Comparison of ENCODE assay signal across 1 cellular context in genomic region chrX:31604629-31605221, GRCh38.
TF ChIP-seq lines count a peak whose summit lies in the region.

No MANE protein-coding gene starts in this region.

TF ChIP-seq in GM12878, 131 proteins besides CTCF, POLR2A, EP300 and RAD21 (continued from another document and continues in another):
- no peak for TF ChIP-seq CEBPZ (IDR thresholded peaks at IDR 0.05; ENCODE audit: low read depth, low read length)
- TF ChIP-seq RELA (IDR thresholded peaks at IDR 0.05; ENCODE audit: borderline replicate concordance, partially characterized antibody), result peak; percentile 94
- TF ChIP-seq ASH2L (IDR thresholded peaks at IDR 0.05; ENCODE audit: borderline replicate concordance, low read depth), result no peak
- TF ChIP-seq CEBPB (IDR thresholded peaks at IDR 0.05; ENCODE audit: borderline replicate concordance in 1 of 2, low read depth in 2 of 2, low read length in 2 of 2), result no peak
- TF ChIP-seq PAX8 (IDR thresholded peaks at IDR 0.05), result no peak
- TF ChIP-seq PBX3 (IDR thresholded peaks at IDR 0.05; ENCODE audit: insufficient replicate concordance, low read depth, low read length), result no peak
- TF ChIP-seq SRF (IDR thresholded peaks at IDR 0.05; ENCODE audit: low read depth in 2 of 2, low read length in 2 of 2), result no peak
- TF ChIP-seq MEF2A (IDR thresholded peaks at IDR 0.05; ENCODE audit: insufficient read depth, low read depth, low read length), result no peak
- TF ChIP-seq NR2C2 (IDR thresholded peaks at IDR 0.05; ENCODE audit: borderline replicate concordance, control insufficient read depth, insufficient read length, low read depth), result no peak
- TF ChIP-seq KDM1A (IDR thresholded peaks at IDR 0.05; ENCODE audit: borderline replicate concordance), result no peak
- TF ChIP-seq HSF1 (IDR thresholded peaks at IDR 0.05; ENCODE audit: low read depth, low read length), result no peak
- TF ChIP-seq ZBTB33 (IDR thresholded peaks at IDR 0.05), result no peak
- peak; percentile 34; the same call in 1 of the 2 replicates for TF ChIP-seq ZNF207 (IDR thresholded peaks at IDR 0.05; ENCODE audit: borderline replicate concordance)
- no peak for TF ChIP-seq YY1 (IDR thresholded peaks at IDR 0.05; ENCODE audit: low read depth, low read length)
- peak in 1 of 2 experiments; percentile 29; a peak in 2 of 4 replicates for TF ChIP-seq BHLHE40 (IDR thresholded peaks at IDR 0.05; ENCODE audit: borderline replicate concordance in 1 of 2, low read depth in 2 of 2, low read length in 1 of 2)
- no peak for TF ChIP-seq TCF3 (IDR thresholded peaks at IDR 0.05; ENCODE audit: borderline replicate concordance, insufficient read depth, low read depth, low read length)
- TF ChIP-seq CBX5 (IDR thresholded peaks at IDR 0.05; ENCODE audit: low read depth), result 0 out of 2 replicates have a peak, but pooled peaks have one; percentile 40
- TF ChIP-seq MAX (IDR thresholded peaks at IDR 0.05; ENCODE audit: low read depth, low read length), result no peak
- no peak for TF ChIP-seq KAT2A (conservative IDR thresholded peaks at IDR 0.05; ENCODE audit: control insufficient read depth, low read depth, low read length)
- no peak for TF ChIP-seq CHD4 (IDR thresholded peaks at IDR 0.05)
- TF ChIP-seq ESRRA (IDR thresholded peaks at IDR 0.05; ENCODE audit: low read length), result no peak
- no peak for TF ChIP-seq E2F8 (IDR thresholded peaks at IDR 0.05; ENCODE audit: low read depth, partially characterized antibody)
- peak; percentile 93 for TF ChIP-seq RUNX3 (IDR thresholded peaks at IDR 0.05; ENCODE audit: low read length)
- TF ChIP-seq RFX5 (IDR thresholded peaks at IDR 0.05; ENCODE audit: low read depth, low read length), result no peak
- no peak for TF ChIP-seq TCF7 (IDR thresholded peaks at IDR 0.05; ENCODE audit: borderline replicate concordance)
- no peak for TF ChIP-seq JUND (IDR thresholded peaks at IDR 0.05; ENCODE audit: low read depth, low read length)
- no peak for TF ChIP-seq HDAC2 (IDR thresholded peaks at IDR 0.05)
- TF ChIP-seq NR2C1 (IDR thresholded peaks at IDR 0.05), result no peak
- TF ChIP-seq ZNF622 (IDR thresholded peaks at IDR 0.05), result no peak
- peak; percentile 76; the same call in 1 of the 2 replicates for TF ChIP-seq IKZF1 (conservative IDR thresholded peaks at IDR 0.05)
- TF ChIP-seq FOXK2 (IDR thresholded peaks at IDR 0.05), result no peak
- TF ChIP-seq IRF3 (IDR thresholded peaks at IDR 0.05), result no peak
- no peak for TF ChIP-seq TCF12 (IDR thresholded peaks at IDR 0.05; ENCODE audit: low read depth, low read length)
- TF ChIP-seq FOS (IDR thresholded peaks at IDR 0.05; ENCODE audit: borderline replicate concordance, extremely low read depth, insufficient read length), result no peak
- no peak for TF ChIP-seq ELK1 (IDR thresholded peaks at IDR 0.05; ENCODE audit: low read depth, low read length)
- no peak for TF ChIP-seq SREBF1 (IDR thresholded peaks at IDR 0.05; ENCODE audit: low read length)
- TF ChIP-seq ZBED1 (IDR thresholded peaks at IDR 0.05; ENCODE audit: borderline replicate concordance), result no peak
- no peak for TF ChIP-seq ZSCAN29 (IDR thresholded peaks at IDR 0.05)
- TF ChIP-seq CUX1 (IDR thresholded peaks at IDR 0.05; ENCODE audit: insufficient replicate concordance, low read depth, low read length), result no peak
- no peak for TF ChIP-seq LARP7 (IDR thresholded peaks at IDR 0.05)
- TF ChIP-seq SMAD5 (IDR thresholded peaks at IDR 0.05; ENCODE audit: low read depth), result no peak
- peak; percentile 85 for TF ChIP-seq NFIC (IDR thresholded peaks at IDR 0.05; ENCODE audit: low read depth, low read length)
- no peak for TF ChIP-seq MYB (IDR thresholded peaks at IDR 0.05; ENCODE audit: borderline replicate concordance, low read depth, low read length)
- no peak for TF ChIP-seq RAD51 (IDR thresholded peaks at IDR 0.05)
